In genomic region chr18:70363861-70364260, GRCh38 we compare ENCODE assay signal across 14 cellular contexts.
DNase-seq lines count a peak whose midpoint lies in the region; ATAC-seq, FAIRE-seq and TF ChIP-seq lines count a peak whose summit lies in the region.
"Had no signal": no experiment of that assay in that cellular context is flagged by ENCODE, and none has a peak within 500 bp of the region (broad histone marks: within the 10 kb centered on the region; RNA-seq: fewer than 3 reads in every experiment).

No MANE protein-coding gene starts in this region.

- no peaks in the 10 kb centered on the region for H3K4me1 Mint-ChIP-seq in activated CD8-positive, alpha-beta memory T cell treated with anti-CD3 and anti-CD28 coated beads, Interleukin-2, amount 10 ng/mL, durations not matched to agents 7 days and 5 days

- no peak for ATAC-seq in activated CD8-positive, alpha-beta memory T cell treated with anti-CD3 and anti-CD28 coated beads, Interleukin-2, amount 10 ng/mL, durations not matched to agents 7 days and 5 days
- ATAC-seq in HG02588 (IDR thresholded peaks at IDR 0.05; ENCODE audit: unreplicated experiment) (no peak), GM19467 (IDR thresholded peaks at IDR 0.05; ENCODE audit: unreplicated experiment) (no peak)
- ATAC-seq: GM23338; natural killer cell treated with Interleukin-12 subunit alpha and Interleukin-12 subunit beta and Interleukin-15 and Interleukin-18, amount 100 ng/mL, for 72 hours had no signal

- intact Hi-C loops in transverse colon (cut with DNase I; ENCODE audit: low total_unique reads): no loop called here

- CTCF ChIA-PET in activated CD8-positive, alpha-beta memory T cell treated with anti-CD3 and anti-CD28 coated beads, Interleukin-2, amount 10 ng/mL, durations not matched to agents 7 days and 5 days (lab: Charles Lee): no interaction called here

- H3K27me3 Mint-ChIP-seq in activated CD8-positive, alpha-beta memory T cell treated with anti-CD3 and anti-CD28 coated beads, Interleukin-2, amount 10 ng/mL, durations not matched to agents 7 days and 5 days: no peaks in the 10 kb centered on the region

- H3K4me3 Mint-ChIP-seq in activated CD8-positive, alpha-beta memory T cell treated with anti-CD3 and anti-CD28 coated beads, Interleukin-2, amount 10 ng/mL, durations not matched to agents 7 days and 5 days: no peak overlapping the region
- H3K4me3 Mint-ChIP-seq: GM23338; natural killer cell treated with Interleukin-12 subunit alpha and Interleukin-12 subunit beta and Interleukin-15 and Interleukin-18, amount 100 ng/mL, for 72 hours had no signal

- no peak for TF ChIP-seq POLR2A in transverse colon (IDR thresholded peaks at IDR 0.05)

- FAIRE-seq in islet of Langerhans (lab: Jason Lieb, UNC): peak; percentile 92

- TF ChIP-seq EP300 in transverse colon (IDR thresholded peaks at IDR 0.05; ENCODE audit: low read depth): no peak

- no peak for TF ChIP-seq CTCF in transverse colon (IDR thresholded peaks at IDR 0.05)

- H3K9me3 Mint-ChIP-seq in activated CD8-positive, alpha-beta memory T cell treated with anti-CD3 and anti-CD28 coated beads, Interleukin-2, amount 10 ng/mL, durations not matched to agents 7 days and 5 days (ENCODE audit: low read depth): no peaks in the 10 kb centered on the region
- H3K9me3 Mint-ChIP-seq: GM23338; natural killer cell treated with Interleukin-12 subunit alpha and Interleukin-12 subunit beta and Interleukin-15 and Interleukin-18, amount 100 ng/mL, for 72 hours had no signal

- H3K27ac Mint-ChIP-seq in activated CD8-positive, alpha-beta memory T cell treated with anti-CD3 and anti-CD28 coated beads, Interleukin-2, amount 10 ng/mL, durations not matched to agents 7 days and 5 days: no peak overlapping the region
- H3K27ac Mint-ChIP-seq: GM23338; natural killer cell treated with Interleukin-12 subunit alpha and Interleukin-12 subunit beta and Interleukin-15 and Interleukin-18, amount 100 ng/mL, for 72 hours had no signal

- in situ Hi-C loops in transverse colon (cut with MboI; ENCODE audit: low pct_ligation_motif_present in 1 of 4, low pct_unique_long_range_greater_than_20kb in 1 of 4, low sequenced_read_pairs in 3 of 4): no loop called here

- WGBS in transverse colon (ENCODE audit: low coverage in 1 of 2), 2 donors: 49 to 54% methylated on average over 2 of the region's 2 CpGs

- H3K36me3 ChIP-seq in transverse colon: no peaks in the 10 kb centered on the region

- H3K27ac ChIP-seq in transverse colon: peak overlapping the region; percentile 42 to 74 (median 70)
- H3K27ac ChIP-seq: 22Rv1 had no signal

- no peaks in the 10 kb centered on the region for H3K36me3 Mint-ChIP-seq in activated CD8-positive, alpha-beta memory T cell treated with anti-CD3 and anti-CD28 coated beads, Interleukin-2, amount 10 ng/mL, durations not matched to agents 7 days and 5 days
- H3K36me3 Mint-ChIP-seq: natural killer cell treated with Interleukin-12 subunit alpha and Interleukin-12 subunit beta and Interleukin-15 and Interleukin-18, amount 100 ng/mL, for 72 hours had no signal

- H3K4me1 ChIP-seq in transverse colon: peaks cover 0 to 21% (median 9%) of the 10 kb centered on the region in 4 donors

- H3K4me3 ChIP-seq in transverse colon: no peak overlapping the region
- H3K4me3 ChIP-seq: GM23338 had no signal

- H3K9me3 ChIP-seq in transverse colon: no peaks in the 10 kb centered on the region

- H3K27me3 ChIP-seq in transverse colon: no peaks in the 10 kb centered on the region

- DNase-seq in DMS53 (lab: John Stamatoyannopoulos, UW): peak; percentile 38
- no peak for DNase-seq in DMS53 treated with DMSO at 0.1 percent for 48 hours (lab: John Stamatoyannopoulos, UW; ENCODE audit: unreplicated experiment)
- DNase-seq in amniotic stem cell (lab: John Stamatoyannopoulos, UW): peak; percentile 21
- DNase-seq in transverse colon: no peak
- DNase-seq in activated CD8-positive, alpha-beta memory T cell treated with anti-CD3 and anti-CD28 coated beads, Interleukin-2, amount 10 ng/mL, durations not matched to agents 7 days and 5 days: no peak
- DNase-seq: activated CD4-positive, CD25-positive, alpha-beta regulatory T cell treated with anti-CD3 and anti-CD28 coated beads, Interleukin-2, amount 50 U/mL, for 72 hours; NCI-H1694 treated with DMSO at 0.1 percent for 48 hours; NCI-H82 had no signal

Comparison
In these comparisons a context has a peak if more than half of its experiments do, and no peak if none do; other contexts are left out.
1. DNase-seq: peak in DMS53 (single experiment) and amniotic stem cell (single experiment); none in DMS53 treated with DMSO at 0.1 percent for 48 hours (single experiment), transverse colon (single experiment) and activated CD8-positive, alpha-beta memory T cell treated with anti-CD3 and anti-CD28 coated beads, Interleukin-2, amount 10 ng/mL, durations not matched to agents 7 days and 5 days (single experiment).